26 cellular contexts compared by ENCODE assay signal in the genomic region with DNA sequence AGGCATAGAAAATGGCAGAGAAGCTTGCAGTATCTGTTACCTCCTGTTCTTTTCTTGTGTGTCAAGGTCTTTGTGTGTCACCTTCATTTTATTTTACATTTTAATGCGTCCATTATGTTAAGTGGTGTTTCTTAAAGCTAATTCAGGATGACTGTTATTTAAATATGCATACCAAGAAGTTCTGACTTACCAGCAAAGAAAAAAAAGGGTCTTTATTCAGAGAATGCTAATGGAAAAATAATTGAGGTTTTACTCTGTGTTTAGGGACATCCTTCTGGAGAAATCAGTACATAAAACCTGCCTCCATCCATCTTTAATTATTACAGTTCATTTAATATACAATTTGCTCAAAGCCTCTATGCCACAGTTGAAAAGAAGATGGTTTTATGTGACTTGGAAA. TPM values are rescaled to one million over a fixed set of nuclear protein-coding genes. Genes with fewer than 3 reads are reported as not detected.
"Had no signal": no experiment of that assay in that cellular context is flagged by ENCODE, and none has a peak within 500 bp of the region (broad histone marks: within the 10 kb centered on the region; RNA-seq: fewer than 3 reads in every experiment).

No MANE protein-coding gene starts in this region.

- H3K4me3 Mint-ChIP-seq: activated CD4-positive, alpha-beta T cell treated with anti-CD3 and anti-CD28 coated beads, Interleukin-2, amount 10 ng/mL, durations not matched to agents 24 days and 14 days; activated CD8-positive, alpha-beta T cell treated with anti-CD3 and anti-CD28 coated beads for 36 hours; activated T-cell treated with anti-CD3 and anti-CD28 coated beads, Interleukin-2, amount 50 U/mL, for 72 hours; activated T-helper 17 cell treated with anti-CD3 and anti-CD28 coated beads, Interleukin-2, amount 50 U/mL, for 72 hours; T-helper 1 cell treated with Interleukin-12 subunit alpha and Interleukin-12 subunit beta and Interleukin-4 antibody, amounts not matched to agents 30 μg/mL and 1 μg/mL, for 36 hours; T-helper 2 cell treated with Interferon-gamma antibody and Interleukin-4, amounts not matched to agents 5 μg/mL and 100 μg/mL, for 36 hours had no signal

- H3K4me1 ChIP-seq: adrenal gland, breast epithelium, Peyer's patch, SJSA1 had no signal

- ATAC-seq: activated CD8-positive, alpha-beta T cell treated with anti-CD3 and anti-CD28 coated beads for 36 hours; activated naive CD4-positive, alpha-beta T cell treated with anti-CD3 and anti-CD28 coated beads, Interleukin-2, amount 50 U/mL, for 72 hours; activated T-cell treated with anti-CD3 and anti-CD28 coated beads, Interleukin-2, amount 50 U/mL, for 72 hours; activated T-helper 17 cell treated with anti-CD3 and anti-CD28 coated beads, Interleukin-2, amount 50 U/mL, for 72 hours; PC-3 had no signal

- H3K27me3 Mint-ChIP-seq: activated CD4-positive, alpha-beta T cell treated with anti-CD3 and anti-CD28 coated beads, Interleukin-2, amount 10 ng/mL, durations not matched to agents 24 days and 14 days; activated T-helper 17 cell treated with anti-CD3 and anti-CD28 coated beads, Interleukin-2, amount 50 U/mL, for 72 hours had no signal

- H3K27me3 ChIP-seq: adrenal gland, breast epithelium, Peyer's patch, SJSA1 had no signal

- H3K9me3 ChIP-seq: adrenal gland, breast epithelium, Peyer's patch, SJSA1, SK-N-SH had no signal

- DNase-seq: activated CD4-positive, alpha-beta T cell treated with anti-CD3 and anti-CD28 coated beads, Interleukin-2, amount 10 ng/mL, durations not matched to agents 24 days and 14 days; activated CD4-positive, alpha-beta T cell treated with anti-CD3 and anti-CD28 coated beads, Interleukin-2, amount 50 U/mL, for 4 hours; activated CD8-positive, alpha-beta T cell treated with anti-CD3 and anti-CD28 coated beads for 36 hours; activated effector memory CD4-positive, alpha-beta T cell treated with anti-CD3 and anti-CD28 coated beads, Interleukin-2, amount 50 U/mL, for 16 hours; activated naive CD4-positive, alpha-beta T cell; activated T-cell treated with anti-CD3 and anti-CD28 coated beads, Interleukin-2, amount 50 U/mL, for 1 hour; activated T-cell treated with anti-CD3 and anti-CD28 coated beads, Interleukin-2, amount 50 U/mL, for 72 hours; adrenal gland; NCI-H1092 treated with DMSO at 0.1 percent for 48 hours; NCI-H1417; NCI-H1694; NCI-H1930; NCI-H345; NCI-H524 treated with DMSO at 0.1 percent for 48 hours; PC-3; Peyer's patch; RPMI8226; SHP77 treated with DMSO at 0.1 percent for 48 hours; SK-N-SH had no signal

- H3K4me1 Mint-ChIP-seq: activated CD4-positive, alpha-beta T cell treated with anti-CD3 and anti-CD28 coated beads, Interleukin-2, amount 10 ng/mL, durations not matched to agents 24 days and 14 days; activated T-helper 17 cell treated with anti-CD3 and anti-CD28 coated beads, Interleukin-2, amount 50 U/mL, for 72 hours had no signal

- H3K27ac Mint-ChIP-seq: activated CD4-positive, alpha-beta T cell treated with anti-CD3 and anti-CD28 coated beads, Interleukin-2, amount 10 ng/mL, durations not matched to agents 24 days and 14 days; activated CD8-positive, alpha-beta T cell treated with anti-CD3 and anti-CD28 coated beads for 36 hours; activated naive CD4-positive, alpha-beta T cell treated with anti-CD3 and anti-CD28 coated beads, Interleukin-2, amount 50 U/mL, for 72 hours; activated T-cell treated with anti-CD3 and anti-CD28 coated beads, Interleukin-2, amount 50 U/mL, for 72 hours; activated T-helper 17 cell treated with anti-CD3 and anti-CD28 coated beads, Interleukin-2, amount 50 U/mL, for 72 hours; T-helper 1 cell treated with Interleukin-12 subunit alpha and Interleukin-12 subunit beta and Interleukin-4 antibody, amounts not matched to agents 30 μg/mL and 1 μg/mL, for 36 hours; T-helper 2 cell treated with Interferon-gamma antibody and Interleukin-4, amounts not matched to agents 5 μg/mL and 100 μg/mL, for 36 hours had no signal

- H3K4me2 ChIP-seq: SK-N-SH had no signal

- H3K27ac ChIP-seq: adrenal gland, breast epithelium, Peyer's patch, SJSA1 had no signal

- H3K9me2 ChIP-seq: SK-N-SH had no signal

- H3K4me3 ChIP-seq: adrenal gland, breast epithelium, Peyer's patch, SJSA1 had no signal

- H3K36me3 ChIP-seq: adrenal gland, breast epithelium, Peyer's patch, SJSA1 had no signal

- H3K9ac ChIP-seq: SK-N-SH had no signal

RNA-seq across cellular contexts. Expression of a gene that starts 52.4 kb away (rescaled TPM):
- total RNA-seq: activated CD4-positive, alpha-beta T cell treated with anti-CD3 and anti-CD28 coated beads, Interleukin-2, amount 10 ng/mL, durations not matched to agents 24 days and 14 days; activated CD8-positive, alpha-beta memory T cell treated with anti-CD3 and anti-CD28 coated beads for 36 hours; activated CD8-positive, alpha-beta T cell treated with anti-CD3 and anti-CD28 coated beads for 36 hours; activated naive CD4-positive, alpha-beta T cell treated with anti-CD3 and anti-CD28 coated beads, Interleukin-2, amount 50 U/mL, for 72 hours; activated T-cell treated with anti-CD3 and anti-CD28 coated beads, Interleukin-2, amount 50 U/mL, for 72 hours; activated T-helper 17 cell treated with anti-CD3 and anti-CD28 coated beads, Interleukin-2, amount 50 U/mL, for 72 hours had no signal
